10 cellular contexts compared by ENCODE assay signal in the genomic region with DNA sequence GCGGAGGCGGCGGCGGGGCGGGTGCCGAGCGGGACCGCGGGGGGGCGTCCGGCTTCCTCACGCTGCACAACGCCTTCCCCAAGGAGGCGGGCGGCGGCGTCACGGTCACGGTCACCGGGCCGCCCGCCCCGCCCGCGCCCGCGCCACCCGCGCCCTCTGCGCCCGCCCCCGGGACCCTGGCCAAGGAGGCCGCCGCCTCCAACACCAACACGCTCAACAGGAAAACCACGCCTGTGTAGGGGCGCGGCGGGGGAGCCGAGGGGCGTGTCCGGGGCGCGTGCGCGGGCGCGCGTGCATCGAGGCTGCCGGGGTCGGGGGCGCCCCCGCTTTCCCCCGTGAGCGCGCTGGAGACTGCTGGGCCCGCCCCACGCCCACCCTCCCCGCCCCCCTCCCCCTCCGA. TPM values are rescaled to one million over a fixed set of nuclear protein-coding genes. Genes with fewer than 3 reads are reported as not detected.
A peak's percentile ranks its signal among the peaks of the same experiment; 100 is the strongest.
DNase-seq lines count a peak whose midpoint lies in the region; ATAC-seq and TF ChIP-seq lines count a peak whose summit lies in the region.
"Had no signal": no experiment of that assay in that cellular context is flagged by ENCODE, and none has a peak within 500 bp of the region (broad histone marks: within the 10 kb centered on the region; RNA-seq: fewer than 3 reads in every experiment).

No MANE protein-coding gene starts in this region.

- no peaks in the 10 kb centered on the region for H3K36me3 ChIP-seq in CD8-positive, alpha-beta T cell (ENCODE audit: insufficient read depth, low read length)
- no peaks in the 10 kb centered on the region for H3K36me3 ChIP-seq in endodermal cell (ENCODE audit: control insufficient read depth, insufficient read depth, low read length)
- H3K36me3 ChIP-seq: brain microvascular endothelial cell had no signal

- H3K9me3 ChIP-seq in CD8-positive, alpha-beta T cell (ENCODE audit: low read length) = no peaks in the 10 kb centered on the region
- H3K9me3 ChIP-seq in endodermal cell (ENCODE audit: control insufficient read depth, low read length) = no peaks in the 10 kb centered on the region

- DNase-seq in CD8-positive, alpha-beta T cell = peak in 2 of 7 experiments; percentile 11 to 13
- DNase-seq in endodermal cell (peak; percentile 71), cerebellar nuclear complex (lab: John Stamatoyannopoulos, UW) (no peak), NCI-H1694 (lab: John Stamatoyannopoulos, UW) (no peak)
- DNase-seq in naive thymus-derived CD8-positive, alpha-beta T cell = peak in 4 of 10 donors; percentile 8 to 42 (median 17)
- no peak for DNase-seq in stimulated activated CD8-positive, alpha-beta memory T cell treated with anti-CD3 and anti-CD28 coated beads, Interleukin-4, amount 100 ng/mL, for 48 hours
- DNase-seq: brain microvascular endothelial cell had no signal

- H3K4me3 ChIP-seq in CD8-positive, alpha-beta T cell (ENCODE audit: low read depth, low read length) = no peak overlapping the region
- no peak overlapping the region for H3K4me3 ChIP-seq in endodermal cell (ENCODE audit: low read length)

- peaks cover 26% of the 10 kb centered on the region for H3K4me1 Mint-ChIP-seq in CD8-positive, alpha-beta T cell (ENCODE audit: low read depth)
- peaks cover 8% of the 10 kb centered on the region for H3K4me1 Mint-ChIP-seq in endodermal cell
- H3K4me1 Mint-ChIP-seq in naive thymus-derived CD8-positive, alpha-beta T cell = peaks cover 20 to 35% (median 28%) of the 10 kb centered on the region in 4 donors

- 6% methylated on average over 40 of the region's 61 CpGs; no CpG with 5 or more reads in 1 of the 2 experiments for WGBS in endodermal cell (ENCODE audit: insufficient coverage in 1 of 2, insufficient read length in 1 of 2), 2 experiments

- intact Hi-C loops in CD8-positive, alpha-beta T cell (cut with DNase I, micrococcal nuclease) = no loop called here

- CTCF ChIA-PET in CD8-positive, alpha-beta T cell (lab: Charles Lee) = no interaction called here

- no peak overlapping the region for H3K27ac Mint-ChIP-seq in CD8-positive, alpha-beta T cell
- H3K27ac Mint-ChIP-seq in endodermal cell = no peak overlapping the region
- no peak overlapping the region for H3K27ac Mint-ChIP-seq in naive thymus-derived CD8-positive, alpha-beta T cell

- no peak for TF ChIP-seq CTCF in CD8-positive, alpha-beta T cell (IDR thresholded peaks at IDR 0.05)
- no peak for TF ChIP-seq CTCF in endodermal cell (conservative IDR thresholded peaks at IDR 0.05)

- H3K27me3 ChIP-seq in CD8-positive, alpha-beta T cell (ENCODE audit: insufficient read depth, low read length) = peaks cover 34% of the 10 kb centered on the region
- H3K27me3 ChIP-seq in endodermal cell (ENCODE audit: control insufficient read depth, insufficient read depth, low read length, poor library complexity, severe bottlenecking) = peaks cover 28% of the 10 kb centered on the region
- H3K27me3 ChIP-seq: brain microvascular endothelial cell had no signal

- POLR2A ChIA-PET in CD8-positive, alpha-beta T cell (lab: Charles Lee) = no interaction called here
- POLR2A ChIA-PET in naive thymus-derived CD8-positive, alpha-beta T cell (lab: Charles Lee) = no interaction called here

- H3K4me3 Mint-ChIP-seq in CD8-positive, alpha-beta T cell = no peak overlapping the region
- no peak overlapping the region for H3K4me3 Mint-ChIP-seq in endodermal cell
- H3K4me3 Mint-ChIP-seq in naive thymus-derived CD8-positive, alpha-beta T cell = no peak overlapping the region

- H3K27ac ChIP-seq in CD8-positive, alpha-beta T cell (ENCODE audit: low read depth, low read length) = no peak overlapping the region
- no peak overlapping the region for H3K27ac ChIP-seq in endodermal cell (ENCODE audit: low read depth, low read length)
- H3K27ac ChIP-seq: brain microvascular endothelial cell had no signal

- no peaks in the 10 kb centered on the region for H3K9me3 Mint-ChIP-seq in CD8-positive, alpha-beta T cell
- peaks cover 24% of the 10 kb centered on the region for H3K9me3 Mint-ChIP-seq in endodermal cell
- H3K9me3 Mint-ChIP-seq in naive thymus-derived CD8-positive, alpha-beta T cell = peaks cover 0 to 16% (median 10%) of the 10 kb centered on the region in 9 donors

- H3K4me1 ChIP-seq in CD8-positive, alpha-beta T cell (ENCODE audit: insufficient read depth, low read length) = peaks cover 22% of the 10 kb centered on the region
- H3K4me1 ChIP-seq in endodermal cell (ENCODE audit: control insufficient read depth, insufficient read depth, low read length) = no peaks in the 10 kb centered on the region

- H3K36me3 Mint-ChIP-seq in CD8-positive, alpha-beta T cell = no peaks in the 10 kb centered on the region
- no peaks in the 10 kb centered on the region for H3K36me3 Mint-ChIP-seq in endodermal cell (ENCODE audit: low read depth)
- peaks cover 0 to 19% (median 17%) of the 10 kb centered on the region in 3 donors for H3K36me3 Mint-ChIP-seq in naive thymus-derived CD8-positive, alpha-beta T cell

- no peak for TF ChIP-seq RAD21 in Ishikawa (IDR thresholded peaks at IDR 0.05; ENCODE audit: low read depth)

- peaks cover 34% of the 10 kb centered on the region for H3K27me3 Mint-ChIP-seq in CD8-positive, alpha-beta T cell (ENCODE audit: low read depth)
- peaks cover 44% of the 10 kb centered on the region for H3K27me3 Mint-ChIP-seq in endodermal cell (ENCODE audit: insufficient read depth)
- peaks cover 19 to 41% (median 33%) of the 10 kb centered on the region in 5 donors for H3K27me3 Mint-ChIP-seq in naive thymus-derived CD8-positive, alpha-beta T cell

- no peak overlapping the region for H3K9ac ChIP-seq in endodermal cell (ENCODE audit: extremely low read depth, low read length, poor library complexity, severe bottlenecking)

- peak; percentile 37 for ATAC-seq in CD8-positive, alpha-beta T cell
- ATAC-seq in naive thymus-derived CD8-positive, alpha-beta T cell = peak; percentile 38 to 42
- no peak for ATAC-seq in HG03469 (IDR thresholded peaks at IDR 0.05; ENCODE audit: unreplicated experiment)

- no peak for TF ChIP-seq EP300 in Ishikawa (IDR thresholded peaks at IDR 0.05; ENCODE audit: borderline replicate concordance)

TF ChIP-seq in Ishikawa, 13 proteins besides CTCF, POLR2A, EP300 and RAD21:
- TF ChIP-seq TCF12 (IDR thresholded peaks at IDR 0.05; ENCODE audit: low read depth) = no peak
- TF ChIP-seq NFIC (IDR thresholded peaks at IDR 0.05) = peak; percentile 25; the same call in 1 of the 2 replicates

RNA-seq across cellular contexts. Expression of gene CACNG6, which starts 8.8 kb away (rescaled TPM):
- not detected for total RNA-seq in CD8-positive, alpha-beta T cell
- total RNA-seq in endodermal cell = 1 to 10 TPM in 1 of 2 donors, under 1 TPM in 1; 0.92 to 1.8 TPM
- 1.6 TPM for polyA plus RNA-seq in endodermal cell (2013, experiment 1 of 2)
- 1.5 TPM for polyA plus RNA-seq in endodermal cell (2013, experiment 2 of 2)
- not detected for total RNA-seq in naive thymus-derived CD8-positive, alpha-beta T cell
- not detected for polyA plus RNA-seq in naive thymus-derived CD8-positive, alpha-beta T cell
- total RNA-seq: SK-MEL-5 had no signal

RNA-seq across cellular contexts. Expression of gene CACNG8, which starts 19.9 kb away (rescaled TPM):
- total RNA-seq in CD8-positive, alpha-beta T cell = not detected
- 1 to 10 TPM in 1 of 2 donors, under 1 TPM in 1; 0.48 to 4.8 TPM for total RNA-seq in endodermal cell
- polyA plus RNA-seq in endodermal cell (2013, experiment 1 of 2) = 2.4 TPM
- 2.1 TPM for polyA plus RNA-seq in endodermal cell (2013, experiment 2 of 2)
- total RNA-seq in naive thymus-derived CD8-positive, alpha-beta T cell = not detected
- polyA plus RNA-seq in naive thymus-derived CD8-positive, alpha-beta T cell = not detected
- total RNA-seq: SK-MEL-5 had no signal
